Comparison of ENCODE assay signal across 19 cellular contexts in the genomic region with DNA sequence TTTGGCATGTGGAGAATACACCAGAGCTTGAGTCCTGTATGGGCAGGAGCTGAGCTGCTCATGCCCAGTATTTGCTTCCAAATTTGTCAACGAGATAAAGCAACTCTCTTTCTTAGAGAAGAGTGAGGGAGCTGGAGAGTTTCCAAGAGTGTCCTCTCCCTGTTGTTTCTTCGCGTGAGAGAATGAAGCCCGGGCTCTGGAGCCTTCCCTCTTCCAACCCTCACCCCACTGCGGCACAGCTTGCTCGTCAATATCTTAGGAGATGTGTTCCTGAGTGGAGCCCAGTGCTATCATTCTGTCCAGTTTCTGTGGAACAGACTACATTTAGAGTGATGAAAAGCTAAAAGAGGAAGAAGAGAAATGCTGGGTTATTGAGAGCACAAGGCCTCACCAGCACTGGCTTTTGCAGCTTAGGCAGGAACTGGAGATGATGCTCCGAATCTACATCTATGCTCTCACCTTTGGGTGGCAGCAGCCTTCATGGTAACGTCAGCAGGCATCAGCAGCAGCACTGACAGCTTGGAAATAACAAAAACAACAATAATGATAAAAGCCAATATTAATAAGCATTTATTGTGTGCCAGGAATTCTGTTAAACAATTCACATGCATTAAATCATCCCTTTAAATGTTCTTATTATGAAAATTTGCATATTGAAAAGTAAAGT.
DNase-seq lines count a peak whose midpoint lies in the region; ATAC-seq, FAIRE-seq and TF ChIP-seq lines count a peak whose summit lies in the region.
"Had no signal": no experiment of that assay in that cellular context is flagged by ENCODE, and none has a peak within 500 bp of the region (broad histone marks: within the 10 kb centered on the region; RNA-seq: fewer than 3 reads in every experiment).

No MANE protein-coding gene starts in this region.

- DNase-seq in NCI-H69 (lab: John Stamatoyannopoulos, UW) (peak; percentile 14), WERI-Rb-1 (no peak), NCI-H226 (no peak), HTR-8/SVneo (ENCODE audit: insufficient read length, low spot score) (no peak)
- DNase-seq: activated CD4-positive, alpha-beta T cell treated with anti-CD3 and anti-CD28 coated beads, Interleukin-2, amount 50 U/mL, for 4 hours; activated effector memory CD4-positive, alpha-beta T cell treated with Interleukin-2 at 50 U/mL for 16 hours; DND-41; glutamatergic neuron; GOT3; KG1; retina; SHP77; stomach; transverse colon had no signal

- no peak overlapping the region for H3K4me3 ChIP-seq in WERI-Rb-1 (ENCODE audit: low read depth, low read length)
- H3K4me3 ChIP-seq: stomach, transverse colon had no signal

- H3K27me3 ChIP-seq in WERI-Rb-1 (ENCODE audit: insufficient read depth, low read depth, severe bottlenecking) = no peaks in the 10 kb centered on the region
- H3K27me3 ChIP-seq: stomach, transverse colon had no signal

- peak; percentile 38 for ATAC-seq in GM18867 (IDR thresholded peaks at IDR 0.05; ENCODE audit: unreplicated experiment)
- no peak for ATAC-seq in GM21825 (IDR thresholded peaks at IDR 0.05; ENCODE audit: unreplicated experiment)

- TF ChIP-seq CTCF in C4-2B (conservative IDR thresholded peaks at IDR 0.05) (peak; percentile 6; the same call in 1 of the 2 replicates), WERI-Rb-1 (IDR thresholded peaks at IDR 0.05; ENCODE audit: low read depth, low read length) (peak; percentile 38; the same call in 1 of the 2 replicates)

- no peaks in the 10 kb centered on the region for H3K36me3 ChIP-seq in WERI-Rb-1
- H3K36me3 ChIP-seq: stomach, transverse colon had no signal

- no peak overlapping the region for H3K27ac ChIP-seq in C4-2B
- H3K27ac ChIP-seq in WERI-Rb-1 = no peak overlapping the region
- H3K27ac ChIP-seq: stomach, transverse colon had no signal

- no peaks in the 10 kb centered on the region for H3K9me3 ChIP-seq in WERI-Rb-1 (ENCODE audit: severe bottlenecking)
- H3K9me3 ChIP-seq: stomach, transverse colon had no signal

- no peak for FAIRE-seq in HTR-8/SVneo (lab: Jason Lieb, UNC)
- FAIRE-seq: colon, GM18507 had no signal
